1 cellular context compared by ENCODE assay signal in genomic region chr21:42056996-42057689, GRCh38.
A peak's percentile ranks its signal among the peaks of the same experiment; 100 is the strongest.
TF ChIP-seq lines count a peak whose summit lies in the region.

No MANE protein-coding gene starts in this region.

TF ChIP-seq in IMR-90, 13 proteins besides CTCF, POLR2A, EP300 and RAD21 (continued from another document):
- TF ChIP-seq BHLHE40 (IDR thresholded peaks at IDR 0.05; ENCODE audit: low read depth, low read length), result peak; percentile 63; the same call in 1 of the 2 replicates
